Comparison of ENCODE assay signal across 1 cellular context in the genomic region with DNA sequence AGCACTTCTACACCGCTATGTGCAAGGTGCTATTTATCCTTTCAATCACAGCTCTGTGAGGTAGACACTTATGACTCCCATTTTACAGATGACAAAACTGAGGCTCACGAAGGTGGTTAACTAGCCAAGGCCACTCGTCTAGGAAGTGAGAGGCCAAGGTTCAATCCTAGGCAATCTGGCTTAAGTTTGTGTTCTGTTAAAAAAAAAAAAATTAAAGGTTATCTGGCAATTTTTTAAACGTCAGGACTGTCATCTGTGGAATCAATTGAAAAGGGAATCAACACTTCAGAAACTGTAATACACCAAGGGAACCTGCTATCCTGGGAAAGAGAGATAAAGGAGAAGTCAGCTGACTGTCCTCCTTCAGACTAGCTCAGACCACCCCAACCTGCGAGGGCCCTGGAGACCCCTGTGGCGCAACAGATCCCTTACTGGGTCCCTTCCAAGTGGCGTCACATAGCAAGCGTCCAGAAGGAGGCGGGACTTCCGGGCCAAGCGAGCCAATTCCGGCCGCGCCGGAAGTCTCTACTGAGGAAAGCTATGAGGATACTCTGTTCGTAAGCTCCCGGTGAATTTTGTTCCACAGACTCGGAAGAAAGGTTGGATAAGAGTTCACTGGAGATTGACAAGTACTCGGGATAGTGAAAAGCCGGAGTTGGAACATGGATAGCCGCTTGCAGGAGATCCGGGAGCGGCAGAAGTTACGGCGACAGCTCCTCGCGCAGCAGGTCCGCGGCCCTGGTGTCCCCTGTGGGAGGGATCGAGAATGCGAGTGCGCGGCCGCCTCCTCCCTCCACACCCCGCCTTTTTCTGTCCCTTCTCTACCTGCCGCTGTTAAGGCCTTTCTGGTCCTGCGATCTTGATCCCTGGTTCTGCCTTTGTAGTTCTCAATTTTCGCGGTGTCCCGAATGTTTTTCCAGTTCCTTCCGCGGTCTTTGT.
A peak's percentile ranks its signal among the peaks of the same experiment; 100 is the strongest.
TF ChIP-seq lines count a peak whose summit lies in the region.

A gene (plus strand): TSS at position 520 of the 939 bp plus-strand sequence. CDS start 143 bp downstream, at position 663.

TF ChIP-seq in IMR-90, 13 proteins besides CTCF, POLR2A, EP300 and RAD21:
- TF ChIP-seq CEBPB (IDR thresholded peaks at IDR 0.05; ENCODE audit: low read depth, low read length) (peak; percentile 96), MAZ (IDR thresholded peaks at IDR 0.05; ENCODE audit: borderline replicate concordance, low read depth, low read length) (peak; percentile 30; the same call in 1 of the 2 replicates), NFE2L2 (IDR thresholded peaks at IDR 0.05; ENCODE audit: low read depth, low read length) (no peak), CHD1 (IDR thresholded peaks at IDR 0.05; ENCODE audit: low read depth, low read length) (no peak), MXI1 (IDR thresholded peaks at IDR 0.05; ENCODE audit: borderline replicate concordance, low read depth, low read length) (no peak), RCOR1 (IDR thresholded peaks at IDR 0.05; ENCODE audit: insufficient replicate concordance, low read length) (peak; percentile 53), SMC3 (IDR thresholded peaks at IDR 0.05; ENCODE audit: low read depth, low read length) (no peak)
- TF ChIP-seq, protein P1, sequence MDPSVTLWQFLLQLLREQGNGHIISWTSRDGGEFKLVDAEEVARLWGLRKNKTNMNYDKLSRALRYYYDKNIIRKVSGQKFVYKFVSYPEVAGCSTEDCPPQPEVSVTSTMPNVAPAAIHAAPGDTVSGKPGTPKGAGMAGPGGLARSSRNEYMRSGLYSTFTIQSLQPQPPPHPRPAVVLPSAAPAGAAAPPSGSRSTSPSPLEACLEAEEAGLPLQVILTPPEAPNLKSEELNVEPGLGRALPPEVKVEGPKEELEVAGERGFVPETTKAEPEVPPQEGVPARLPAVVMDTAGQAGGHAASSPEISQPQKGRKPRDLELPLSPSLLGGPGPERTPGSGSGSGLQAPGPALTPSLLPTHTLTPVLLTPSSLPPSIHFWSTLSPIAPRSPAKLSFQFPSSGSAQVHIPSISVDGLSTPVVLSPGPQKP (IDR thresholded peaks at IDR 0.05; ENCODE audit: borderline replicate concordance, low read depth, low read length), result no peak
- TF ChIP-seq, protein P2, sequence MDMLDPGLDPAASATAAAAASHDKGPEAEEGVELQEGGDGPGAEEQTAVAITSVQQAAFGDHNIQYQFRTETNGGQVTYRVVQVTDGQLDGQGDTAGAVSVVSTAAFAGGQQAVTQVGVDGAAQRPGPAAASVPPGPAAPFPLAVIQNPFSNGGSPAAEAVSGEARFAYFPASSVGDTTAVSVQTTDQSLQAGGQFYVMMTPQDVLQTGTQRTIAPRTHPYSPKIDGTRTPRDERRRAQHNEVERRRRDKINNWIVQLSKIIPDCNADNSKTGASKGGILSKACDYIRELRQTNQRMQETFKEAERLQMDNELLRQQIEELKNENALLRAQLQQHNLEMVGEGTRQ (IDR thresholded peaks at IDR 0.05; ENCODE audit: low read depth, low read length), result no peak
